Comparison of ENCODE assay signal across 17 cellular contexts in the genomic region with DNA sequence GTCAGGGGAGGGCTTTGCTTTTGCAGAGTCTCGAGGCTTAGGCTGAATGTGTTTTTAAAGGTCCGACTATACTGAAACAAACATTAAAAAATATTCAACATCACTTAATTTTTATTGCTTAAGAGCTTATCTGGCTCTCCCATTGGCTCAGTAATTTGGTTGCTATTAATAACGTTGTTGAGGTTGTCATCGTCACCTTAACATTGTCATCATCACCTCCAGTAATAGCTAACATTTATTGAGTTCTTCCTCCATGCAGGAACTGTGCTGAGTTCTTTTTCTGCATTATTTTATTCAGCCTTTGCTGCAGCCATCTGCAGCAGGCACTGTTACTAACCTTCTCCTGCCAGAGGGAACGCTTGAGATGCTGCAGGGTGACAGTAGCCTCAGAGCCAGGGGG. TPM values are rescaled to one million over a fixed set of nuclear protein-coding genes. Genes with fewer than 3 reads are reported as not detected.
DNase-seq lines count a peak whose midpoint lies in the region; ATAC-seq, FAIRE-seq and TF ChIP-seq lines count a peak whose summit lies in the region.
"Had no signal": no experiment of that assay in that cellular context is flagged by ENCODE, and none has a peak within 500 bp of the region (broad histone marks: within the 10 kb centered on the region; RNA-seq: fewer than 3 reads in every experiment).

No MANE protein-coding gene starts in this region.

- POLR2A ChIA-PET in K562 (lab: Yijun Ruan, JAX): interaction anchor here (0.7 to 1.5 kb wide), 2 partner anchors 14 to 746 kb away, joined by 3 read pairs; no protein-coding TSS in a partner anchor

- no peaks in the 10 kb centered on the region for H3K9me1 ChIP-seq in K562 (ENCODE audit: control insufficient read depth, insufficient read depth, low read length)

- H3K4me1 ChIP-seq in BLaER1: peaks cover 78% of the 10 kb centered on the region
- peaks cover 12 to 40% of the 10 kb centered on the region in 2 experiments for H3K4me1 ChIP-seq in K562 (replicated peaks in 1 of 2; ENCODE audit: control insufficient read depth in 2 of 2, insufficient read depth in 2 of 2, low read length in 2 of 2)
- H3K4me1 ChIP-seq in rectal smooth muscle tissue (ENCODE audit: control insufficient read depth, insufficient read depth, low read length): peaks cover 20% of the 10 kb centered on the region

- H3K4me2 ChIP-seq in BLaER1: peak overlapping the region; percentile 59
- H3K4me2 ChIP-seq in K562 (ENCODE audit: insufficient read depth, low read length): no peak overlapping the region

- CTCF ChIA-PET in K562 (lab: Yijun Ruan, JAX; ENCODE audit: low intra/inter-chr PET ratio): no interaction called here

- H4K20me1 ChIP-seq in BLaER1 (peaks cover 23% of the 10 kb centered on the region; the same call in 1 of the 2 replicates), K562 (replicated peaks; ENCODE audit: control insufficient read depth, insufficient read depth, low read length) (no peaks in the 10 kb centered on the region)

- intact Hi-C loops in K562 (cut with micrococcal nuclease): no loop called here
- intact Hi-C loops in left cardiac atrium (cut with DNase I): no loop called here

- TF ChIP-seq EP300 in K562 (IDR thresholded peaks at IDR 0.05; ENCODE audit: low read length): no peak

- FAIRE-seq in K562 (lab: Jason Lieb, UNC): no peak
- FAIRE-seq: A204.1 had no signal

- TF ChIP-seq RAD21 in K562 (CRISPR knock-in tag; conservative IDR thresholded peaks at IDR 0.05 in 1 of 2, IDR thresholded peaks at IDR 0.05 in 1 of 2): no peak

- H3K27me3 ChIP-seq in BLaER1: no peaks in the 10 kb centered on the region
- no peaks in the 10 kb centered on the region for H3K27me3 ChIP-seq in K562 (ENCODE audit: control insufficient read depth in 2 of 2, insufficient read depth in 2 of 2, low read length in 2 of 2)
- no peaks in the 10 kb centered on the region for H3K27me3 ChIP-seq in rectal smooth muscle tissue (ENCODE audit: control insufficient read depth, insufficient read depth, low read length)
- H3K27me3 ChIP-seq in WERI-Rb-1 (ENCODE audit: insufficient read depth, low read depth, severe bottlenecking): no peaks in the 10 kb centered on the region
- H3K27me3 ChIP-seq: Peyer's patch had no signal

- H3K4me3 ChIP-seq in BLaER1: no peak overlapping the region
- H3K4me3 ChIP-seq in K562: no peak overlapping the region
- no peak overlapping the region for H3K4me3 ChIP-seq in rectal smooth muscle tissue (ENCODE audit: low read length)
- H3K4me3 ChIP-seq in WERI-Rb-1 (ENCODE audit: low read depth, low read length): no peak overlapping the region
- H3K4me3 ChIP-seq: Peyer's patch had no signal

- 38% methylated on average over 5 of the region's 5 CpGs for WGBS in K562 (ENCODE audit: insufficient coverage, low coverage, missing lambda C conversion rate)

- H2AFZ ChIP-seq in K562 (ENCODE audit: low read depth, low read length): no peak overlapping the region

- H3K27ac ChIP-seq in BLaER1: 0 out of 2 replicates have a peak overlapping the region, but pooled peaks have one; percentile 23
- H3K27ac ChIP-seq in K562 (ENCODE audit: extremely low read depth, low read depth, low read length): no peak overlapping the region
- peak overlapping the region; percentile 48 for H3K27ac ChIP-seq in rectal smooth muscle tissue (ENCODE audit: low read depth, low read length)
- H3K27ac ChIP-seq in WERI-Rb-1: no peak overlapping the region
- H3K27ac ChIP-seq: Peyer's patch had no signal

- H3K36me3 ChIP-seq in BLaER1: peaks cover 34% of the 10 kb centered on the region
- no peaks in the 10 kb centered on the region for H3K36me3 ChIP-seq in K562 (ENCODE audit: control insufficient read depth, insufficient read depth, low read length)
- no peaks in the 10 kb centered on the region for H3K36me3 ChIP-seq in rectal smooth muscle tissue (ENCODE audit: control insufficient read depth, insufficient read depth, low read length)
- no peaks in the 10 kb centered on the region; the same call in 1 of the 2 replicates for H3K36me3 ChIP-seq in WERI-Rb-1
- H3K36me3 ChIP-seq: Peyer's patch had no signal

- no peak for ATAC-seq in K562
- peak; percentile 53 to 66 for ATAC-seq in left cardiac atrium
- no peak for ATAC-seq in GM21515 (IDR thresholded peaks at IDR 0.05; ENCODE audit: unreplicated experiment)

- TF ChIP-seq CTCF in K562 (IDR thresholded peaks at IDR 0.05 in 2 of 3, conservative IDR thresholded peaks at IDR 0.05 in 1 of 3; ENCODE audit: insufficient read depth in 2 of 3, low read depth in 1 of 3, low read length in 3 of 3): no peak
- TF ChIP-seq CTCF in WERI-Rb-1 (IDR thresholded peaks at IDR 0.05; ENCODE audit: low read depth, low read length): no peak

- H3K9ac ChIP-seq in BLaER1: no peak overlapping the region
- H3K9ac ChIP-seq in K562 (ENCODE audit: insufficient read depth in 1 of 2, low read depth in 2 of 2, low read length in 2 of 2): no peak overlapping the region
- no peak overlapping the region for H3K9ac ChIP-seq in rectal smooth muscle tissue (ENCODE audit: low read length)

- no TSS peak for BruUV-seq in K562 (replicated peaks; lab: Mats Ljungman, UMichigan)

- H3K79me2 ChIP-seq in K562 (ENCODE audit: control insufficient read depth, insufficient read depth, low read length): peaks cover 12% of the 10 kb centered on the region; the same call in 2 of the 3 replicates

- in situ Hi-C loops in K562 (cut with MboI): no loop called here

- no peak for TF ChIP-seq POLR2A in K562 (conservative IDR thresholded peaks at IDR 0.05)

- 0 out of 2 replicates have a peak, but pooled peaks cover 9% of the 10 kb centered on the region for H3K9me3 ChIP-seq in BLaER1
- H3K9me3 ChIP-seq in K562 (replicated peaks; ENCODE audit: control insufficient read depth, insufficient read depth, low read depth, low read length): no peaks in the 10 kb centered on the region
- H3K9me3 ChIP-seq in WERI-Rb-1 (ENCODE audit: severe bottlenecking): no peaks in the 10 kb centered on the region
- H3K9me3 ChIP-seq: Peyer's patch had no signal

- DNase-seq in K562 (ENCODE audit: extremely low read depth in 1 of 4, low spot score in 3 of 4): no peak
- DNase-seq in left cardiac atrium: no peak
- DNase-seq in EL: no peak
- no peak for DNase-seq in WERI-Rb-1
- no peak for DNase-seq in NCI-H1048 (lab: John Stamatoyannopoulos, UW)
- DNase-seq: CD8-positive, alpha-beta memory T cell; H7; HFFc6; KG1; NCI-H1436; NCI-H1930; NCI-H226; Peyer's patch had no signal

TF ChIP-seq in K562, 482 proteins besides CTCF, POLR2A, EP300 and RAD21 (continues in another document):
- TF ChIP-seq YY1 (IDR thresholded peaks at IDR 0.05; ENCODE audit: borderline replicate concordance in 1 of 3, control insufficient read depth in 1 of 3, extremely low read depth in 1 of 3, insufficient read depth in 3 of 3, insufficient read length in 1 of 3, insufficient replicate concordance in 2 of 3, low read depth in 1 of 3, low read length in 2 of 3) (no peak), MCM7 (IDR thresholded peaks at IDR 0.05) (no peak), SOX6 (IDR thresholded peaks at IDR 0.05) (peak; percentile 3; the same call in 1 of the 2 replicates), MECOM (CRISPR knock-in tag; IDR thresholded peaks at IDR 0.05) (no peak), NFIC (IDR thresholded peaks at IDR 0.05) (no peak), XRCC3 (IDR thresholded peaks at IDR 0.05) (no peak)
- TF ChIP-seq, protein P1, sequence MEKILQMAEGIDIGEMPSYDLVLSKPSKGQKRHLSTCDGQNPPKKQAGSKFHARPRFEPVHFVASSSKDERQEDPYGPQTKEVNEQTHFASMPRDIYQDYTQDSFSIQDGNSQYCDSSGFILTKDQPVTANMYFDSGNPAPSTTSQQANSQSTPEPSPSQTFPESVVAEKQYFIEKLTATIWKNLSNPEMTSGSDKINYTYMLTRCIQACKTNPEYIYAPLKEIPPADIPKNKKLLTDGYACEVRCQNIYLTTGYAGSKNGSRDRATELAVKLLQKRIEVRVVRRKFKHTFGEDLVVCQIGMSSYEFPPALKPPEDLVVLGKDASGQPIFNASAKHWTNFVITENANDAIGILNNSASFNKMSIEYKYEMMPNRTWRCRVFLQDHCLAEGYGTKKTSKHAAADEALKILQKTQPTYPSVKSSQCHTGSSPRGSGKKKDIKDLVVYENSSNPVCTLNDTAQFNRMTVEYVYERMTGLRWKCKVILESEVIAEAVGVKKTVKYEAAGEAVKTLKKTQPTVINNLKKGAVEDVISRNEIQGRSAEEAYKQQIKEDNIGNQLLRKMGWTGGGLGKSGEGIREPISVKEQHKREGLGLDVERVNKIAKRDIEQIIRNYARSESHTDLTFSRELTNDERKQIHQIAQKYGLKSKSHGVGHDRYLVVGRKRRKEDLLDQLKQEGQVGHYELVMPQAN (IDR thresholded peaks at IDR 0.05; ENCODE audit: borderline replicate concordance): no peak

RNA-seq across cellular contexts. Expression of a gene that starts 40.1 kb away (rescaled TPM):
- 40.2 and 48.3 TPM in 2 replicates for total RNA-seq in K562 (2011; cell fraction: chromatin; rRNA removed; ENCODE audit: low replicate concordance)
- total RNA-seq in K562 (2011; cell fraction: nucleolus; rRNA removed): 29.0 and 30.4 TPM in 2 replicates
- 24.6 and 33.4 TPM in 2 replicates for total RNA-seq in K562 (2011; cell fraction: nucleoplasm; rRNA removed)
- 7.7 and 9.1 TPM in 2 replicates for total RNA-seq in K562 (2014; rRNA removed)
- total RNA-seq in K562 (2014; rRNA removed; fragmentation: Illumina TruSeq; extraction: Trizol): 8.3 TPM in 2 replicates
- total RNA-seq in K562 (2015; rRNA removed; fragmentation: Illumina TruSeq; extraction: Trizol): 6.4 and 7.1 TPM in 2 replicates
- total RNA-seq in K562 (2021): 12.0 and 16.0 TPM in 2 replicates
- 8.4 and 11.8 TPM in 2 replicates for polyA plus RNA-seq in K562 (2011; rRNA removed)
- polyA plus RNA-seq in K562 (2011; cell fraction: cytosol; rRNA removed): 6.6 and 7.4 TPM in 2 replicates
- 15.0 and 23.8 TPM in 2 replicates for polyA plus RNA-seq in K562 (2011; cell fraction: nucleus; rRNA removed)
- polyA plus RNA-seq in K562 (2012): 7.5 and 8.1 TPM in 2 replicates
- polyA plus RNA-seq in K562 (2014; fragmentation: Illumina TruSeq; extraction: Trizol): 7.3 and 9.2 TPM in 2 replicates
- polyA plus RNA-seq in K562 (2014; fragmentation: Nextera tagmentation; extraction: Ambion mirVana): 1 to 10 TPM; 7.1 to 8.1 TPM
- polyA plus RNA-seq in K562 (2014; rRNA removed): 6.7 and 12.8 TPM in 2 replicates
- 10.4 and 16.9 TPM in 2 replicates for polyA minus RNA-seq in K562 (2011; rRNA and poly(A)+ RNA removed)
- 12.7 and 15.3 TPM in 2 replicates for polyA minus RNA-seq in K562 (2011; cell fraction: cytosol; rRNA and poly(A)+ RNA removed)
- 13.3 and 18.3 TPM in 2 replicates for polyA minus RNA-seq in K562 (2011; cell fraction: nucleus; rRNA and poly(A)+ RNA removed)
- 10 to 100 TPM; 20.6 to 21.7 TPM for total RNA-seq in left cardiac atrium

Comparison
In these comparisons a context has a peak if more than half of its experiments do, and no peak if none do; other contexts are left out.
1. H3K27ac ChIP-seq: peak in BLaER1 (single experiment) and rectal smooth muscle tissue (single experiment); none in K562 (single experiment) and WERI-Rb-1 (single experiment).
2. ATAC-seq: peak in left cardiac atrium (2 of 2); none in K562 (single experiment) and GM21515 (single experiment).